1 cellular context compared by ENCODE assay signal in the genomic region with DNA sequence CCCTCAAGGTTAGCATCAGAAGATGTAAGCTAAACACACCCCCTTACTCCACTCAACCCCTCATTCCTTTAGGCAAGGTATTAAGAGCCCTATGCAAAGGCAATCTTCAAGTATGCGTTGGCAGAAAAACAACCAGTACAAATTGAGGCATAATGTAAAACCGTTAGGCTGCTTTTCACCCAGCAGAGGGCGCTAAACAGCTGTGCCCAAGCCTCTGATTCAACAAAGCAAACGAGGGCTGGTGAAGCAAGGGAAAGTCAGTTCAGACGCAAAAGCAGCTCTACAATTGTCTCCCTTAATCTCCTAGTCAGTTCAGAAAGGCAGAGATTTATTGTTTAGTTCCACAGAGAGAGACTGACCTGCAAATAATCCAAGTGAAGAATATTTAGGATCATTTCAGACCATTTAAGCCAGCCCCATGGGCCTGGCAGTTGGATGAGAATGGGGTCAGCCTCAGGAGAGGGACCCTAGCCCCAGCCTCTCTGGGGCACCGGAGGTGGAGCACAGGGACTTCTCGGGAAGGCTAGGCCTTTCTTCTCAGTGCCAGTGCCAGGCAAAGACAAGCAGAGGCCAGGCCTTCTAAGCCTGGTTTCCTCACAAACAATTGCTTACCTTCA.
TF ChIP-seq lines count a peak whose summit lies in the region.

No MANE protein-coding gene starts in this region.

TF ChIP-seq in SK-N-SH, 30 proteins besides CTCF, POLR2A, EP300 and RAD21 (continued from another document):
- TF ChIP-seq TEAD4 (IDR thresholded peaks at IDR 0.05; ENCODE audit: borderline replicate concordance, insufficient read depth) (0 out of 2 replicates have a peak, but pooled peaks have one; percentile 16), USF1 (IDR thresholded peaks at IDR 0.05; ENCODE audit: borderline replicate concordance, low read depth) (no peak), RCOR1 (IDR thresholded peaks at IDR 0.05; ENCODE audit: low read length) (0 out of 2 replicates have a peak, but pooled peaks have one; percentile 24), NRF1 (IDR thresholded peaks at IDR 0.05; ENCODE audit: low read depth, low read length) (no peak), FOXJ3 (CRISPR knock-in tag; IDR thresholded peaks at IDR 0.05) (no peak)
